In the genomic region with DNA sequence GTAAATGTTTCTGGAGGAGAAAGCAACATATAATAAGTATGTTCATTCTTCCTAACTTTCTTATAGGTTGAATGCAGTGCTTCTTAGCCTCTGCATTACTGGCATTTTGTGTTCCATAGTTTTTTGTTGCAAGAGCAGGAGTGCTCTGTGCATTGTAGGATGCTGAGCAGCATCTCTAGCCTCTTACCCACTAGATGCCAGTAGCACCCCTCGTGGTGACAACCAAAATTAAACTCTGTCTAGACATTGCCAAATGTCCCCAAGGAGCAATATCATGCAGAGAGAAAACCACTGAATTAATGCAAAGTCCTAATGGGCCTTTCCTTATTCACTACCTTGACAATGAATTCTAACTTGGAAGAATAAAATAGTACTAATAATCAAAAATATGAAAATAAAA, we compare ENCODE assay signal across 24 cellular contexts.
DNase-seq lines count a peak whose midpoint lies in the region; ATAC-seq and TF ChIP-seq lines count a peak whose summit lies in the region.
"Had no signal": no experiment of that assay in that cellular context is flagged by ENCODE, and none has a peak within 500 bp of the region (broad histone marks: within the 10 kb centered on the region; RNA-seq: fewer than 3 reads in every experiment).

No MANE protein-coding gene starts in this region.

- CTCF ChIA-PET in PC-3 (lab: Charles Lee) = no interaction called here

- in situ Hi-C loops in HAP-1 (cut with MboI; ENCODE audit: low sequenced_read_pairs) = no loop called here

- no peaks in the 10 kb centered on the region for H3K27me3 ChIP-seq in HAP-1 (ENCODE audit: low read depth)
- H3K27me3 ChIP-seq in PC-3 (ENCODE audit: low read length) = no peaks in the 10 kb centered on the region
- no peaks in the 10 kb centered on the region for H3K27me3 ChIP-seq in esophagus muscularis mucosa
- H3K27me3 ChIP-seq in psoas muscle (ENCODE audit: insufficient read depth in 3 of 3, low read length in 2 of 3) = no peaks in the 10 kb centered on the region
- H3K27me3 ChIP-seq: ascending aorta, right lobe of liver, upper lobe of left lung had no signal

- H3K4me3 ChIP-seq in HAP-1 (no peak overlapping the region), PC-3 (ENCODE audit: low read length) (no peak overlapping the region), esophagus muscularis mucosa (no peak overlapping the region), psoas muscle (no peak overlapping the region)
- H3K4me3 ChIP-seq: ascending aorta, right lobe of liver, upper lobe of left lung had no signal

- H4K20me1 ChIP-seq in PC-3 (ENCODE audit: low read length) = no peaks in the 10 kb centered on the region

- intact Hi-C loops in PC-3 (cut with micrococcal nuclease) (no loop called here), esophagus muscularis mucosa (cut with DNase I) (no loop called here), psoas muscle (cut with DNase I) (no loop called here), natural killer cell (cut with micrococcal nuclease) (no loop called here), left colon (cut with DNase I, micrococcal nuclease) (no loop called here)

- WGBS in esophagus muscularis mucosa = 100% methylated on average over 1 of the region's 1 CpG
- WGBS in psoas muscle, 3 donors = 43 to 57% (median 51%) methylated on average over 1 of the region's 1 CpG

- H3K9ac ChIP-seq in PC-3 (ENCODE audit: low read length) = no peak overlapping the region

- H3K36me3 ChIP-seq in HAP-1 (replicated peaks) (no peaks in the 10 kb centered on the region), PC-3 (ENCODE audit: low read depth, low read length) (no peaks in the 10 kb centered on the region), esophagus muscularis mucosa (no peaks in the 10 kb centered on the region), psoas muscle (ENCODE audit: insufficient read depth in 1 of 2, low read depth in 1 of 2) (no peaks in the 10 kb centered on the region)
- H3K36me3 ChIP-seq: ascending aorta, right lobe of liver, upper lobe of left lung had no signal

- H2AFZ ChIP-seq in PC-3 (ENCODE audit: low read length) = no peak overlapping the region

- H3F3A ChIP-seq in PC-3 (ENCODE audit: low read length, unreplicated experiment) = no peaks in the 10 kb centered on the region

- H3K4me2 ChIP-seq in PC-3 (ENCODE audit: low read length) = no peak overlapping the region

- H3K27me3 Mint-ChIP-seq in natural killer cell (ENCODE audit: low read depth in 2 of 2) = peaks cover 9 to 12% of the 10 kb centered on the region in 2 donors

- no peaks in the 10 kb centered on the region for H3K9me3 Mint-ChIP-seq in natural killer cell
- H3K9me3 Mint-ChIP-seq: activated CD4-positive, alpha-beta T cell treated with anti-CD3 and anti-CD28 coated beads, Interleukin-2, amount 10 ng/mL, durations not matched to agents 7 days and 5 days; activated naive CD4-positive, alpha-beta T cell treated with anti-CD3 and anti-CD28 coated beads, Interleukin-2, amount 50 U/mL, for 72 hours; CD4-positive, alpha-beta T cell; central memory CD8-positive, alpha-beta T cell; nephron had no signal

- H3K4me1 ChIP-seq in HAP-1 (peaks cover 45% of the 10 kb centered on the region), PC-3 (ENCODE audit: insufficient read depth, low read length) (no peaks in the 10 kb centered on the region), esophagus muscularis mucosa (peaks cover 0 to 20% (median 11%) of the 10 kb centered on the region in 4 donors), psoas muscle (no peaks in the 10 kb centered on the region)
- H3K4me1 ChIP-seq: upper lobe of left lung had no signal

- no peak for TF ChIP-seq POLR2A in esophagus muscularis mucosa (IDR thresholded peaks at IDR 0.05; ENCODE audit: low read depth)

- no peaks in the 10 kb centered on the region for H3K9me2 ChIP-seq in PC-3 (replicated peaks; ENCODE audit: low read length)

- DNase-seq in HAP-1 (ENCODE audit: low spot score in 2 of 2) = peak; percentile 69 to 70
- DNase-seq in PC-3 = peak; percentile 22
- peak; percentile 29 for DNase-seq in esophagus muscularis mucosa (ENCODE audit: extremely low spot score)
- DNase-seq in psoas muscle = no peak
- DNase-seq in cerebellar nuclear complex (lab: John Stamatoyannopoulos, UW) = no peak
- no peak for DNase-seq in natural killer cell
- no peak for DNase-seq in left colon
- DNase-seq: activated CD4-positive, alpha-beta T cell treated with anti-CD3 and anti-CD28 coated beads, Interleukin-2, amount 10 ng/mL, durations not matched to agents 7 days and 5 days; activated CD8-positive, alpha-beta memory T cell treated with anti-CD3 and anti-CD28 coated beads, Interleukin-2, amount 10 ng/mL, durations not matched to agents 7 days and 5 days; CD4-positive, alpha-beta T cell; foreskin fibroblast; GF-D8; Kasumi-1; left ventricle myocardium superior; midbrain; NCI-H1105 treated with DMSO at 0.1 percent for 48 hours; NCI-H2081 treated with DMSO at 0.1 percent for 48 hours; right lobe of liver; upper lobe of left lung had no signal

- no peak overlapping the region for H3K27ac Mint-ChIP-seq in natural killer cell
- H3K27ac Mint-ChIP-seq: activated CD4-positive, alpha-beta T cell treated with anti-CD3 and anti-CD28 coated beads, Interleukin-2, amount 10 ng/mL, durations not matched to agents 7 days and 5 days; activated CD8-positive, alpha-beta memory T cell treated with anti-CD3 and anti-CD28 coated beads, Interleukin-2, amount 10 ng/mL, durations not matched to agents 7 days and 5 days; activated naive CD4-positive, alpha-beta T cell treated with anti-CD3 and anti-CD28 coated beads, Interleukin-2, amount 50 U/mL, for 72 hours; CD4-positive, alpha-beta T cell had no signal

- no TSS peak for BruUV-seq in PC-3 (replicated peaks; lab: Mats Ljungman, UMichigan)

- POLR2A ChIA-PET in PC-3 (lab: Charles Lee; ENCODE audit: unreplicated experiment) = no interaction called here

- H3K4me3 Mint-ChIP-seq in natural killer cell = no peak overlapping the region
- H3K4me3 Mint-ChIP-seq: activated CD4-positive, alpha-beta T cell treated with anti-CD3 and anti-CD28 coated beads, Interleukin-2, amount 10 ng/mL, durations not matched to agents 7 days and 5 days; activated CD8-positive, alpha-beta memory T cell treated with anti-CD3 and anti-CD28 coated beads, Interleukin-2, amount 10 ng/mL, durations not matched to agents 7 days and 5 days; CD4-positive, alpha-beta T cell; central memory CD8-positive, alpha-beta T cell; nephron had no signal

- TF ChIP-seq EP300 in esophagus muscularis mucosa (IDR thresholded peaks at IDR 0.05) = no peak

- H3K79me2 ChIP-seq in PC-3 (ENCODE audit: low read length) = no peaks in the 10 kb centered on the region

- ATAC-seq in PC-3 (peak; percentile 42; the same call in 1 of the 2 replicates), psoas muscle (no peak), natural killer cell (no peak), left colon (no peak)
- ATAC-seq: activated CD8-positive, alpha-beta memory T cell treated with anti-CD3 and anti-CD28 coated beads, Interleukin-2, amount 10 ng/mL, durations not matched to agents 7 days and 5 days; activated naive CD4-positive, alpha-beta T cell treated with anti-CD3 and anti-CD28 coated beads, Interleukin-2, amount 50 U/mL, for 72 hours; left ventricle myocardium superior; right lobe of liver had no signal

- H3K4me1 Mint-ChIP-seq in natural killer cell = no peaks in the 10 kb centered on the region
- H3K4me1 Mint-ChIP-seq: activated CD4-positive, alpha-beta T cell treated with anti-CD3 and anti-CD28 coated beads, Interleukin-2, amount 10 ng/mL, durations not matched to agents 7 days and 5 days; activated CD8-positive, alpha-beta memory T cell treated with anti-CD3 and anti-CD28 coated beads, Interleukin-2, amount 10 ng/mL, durations not matched to agents 7 days and 5 days; central memory CD8-positive, alpha-beta T cell had no signal

- H3K27ac ChIP-seq in C4-2B (no peak overlapping the region), PC-3 (ENCODE audit: low read length) (no peak overlapping the region), esophagus muscularis mucosa (replicated peaks in 1 of 4) (no peak overlapping the region), psoas muscle (no peak overlapping the region)
- H3K27ac ChIP-seq: ascending aorta, right lobe of liver, upper lobe of left lung had no signal

- H3K9me3 ChIP-seq in HAP-1 (no peaks in the 10 kb centered on the region), PC-3 (ENCODE audit: low read length) (no peaks in the 10 kb centered on the region), esophagus muscularis mucosa (no peaks in the 10 kb centered on the region), psoas muscle (no peaks in the 10 kb centered on the region)
- H3K9me3 ChIP-seq: ascending aorta, right lobe of liver, upper lobe of left lung had no signal

- H3K36me3 Mint-ChIP-seq in natural killer cell = no peaks in the 10 kb centered on the region
- H3K36me3 Mint-ChIP-seq: activated CD8-positive, alpha-beta memory T cell treated with anti-CD3 and anti-CD28 coated beads, Interleukin-2, amount 10 ng/mL, durations not matched to agents 7 days and 5 days; activated naive CD4-positive, alpha-beta T cell treated with anti-CD3 and anti-CD28 coated beads, Interleukin-2, amount 50 U/mL, for 72 hours had no signal

- peak; percentile 20 for TF ChIP-seq CTCF in C4-2B (conservative IDR thresholded peaks at IDR 0.05)
- TF ChIP-seq CTCF in PC-3 (conservative IDR thresholded peaks at IDR 0.05; ENCODE audit: low read depth, low read length) = peak; percentile 43
- no peak for TF ChIP-seq CTCF in esophagus muscularis mucosa (IDR thresholded peaks at IDR 0.05)
- no peak for TF ChIP-seq CTCF in psoas muscle (IDR thresholded peaks at IDR 0.05)
- no peak for TF ChIP-seq CTCF in natural killer cell (IDR thresholded peaks at IDR 0.05)

Comparison
In these comparisons a context has a peak if more than half of its experiments do, and no peak if none do; other contexts are left out.
1. CTCF ChIP-seq: peak in C4-2B (single experiment) and PC-3 (single experiment); none in esophagus muscularis mucosa (0 of 3), psoas muscle (single experiment) and natural killer cell (single experiment).
2. DNase-seq: peak in HAP-1 (2 of 2), PC-3 (single experiment) and esophagus muscularis mucosa (single experiment); none in psoas muscle (0 of 2), cerebellar nuclear complex (0 of 2), natural killer cell (single experiment) and left colon (0 of 2).